ENCODE assay signal across 19 cellular contexts in the genomic region with DNA sequence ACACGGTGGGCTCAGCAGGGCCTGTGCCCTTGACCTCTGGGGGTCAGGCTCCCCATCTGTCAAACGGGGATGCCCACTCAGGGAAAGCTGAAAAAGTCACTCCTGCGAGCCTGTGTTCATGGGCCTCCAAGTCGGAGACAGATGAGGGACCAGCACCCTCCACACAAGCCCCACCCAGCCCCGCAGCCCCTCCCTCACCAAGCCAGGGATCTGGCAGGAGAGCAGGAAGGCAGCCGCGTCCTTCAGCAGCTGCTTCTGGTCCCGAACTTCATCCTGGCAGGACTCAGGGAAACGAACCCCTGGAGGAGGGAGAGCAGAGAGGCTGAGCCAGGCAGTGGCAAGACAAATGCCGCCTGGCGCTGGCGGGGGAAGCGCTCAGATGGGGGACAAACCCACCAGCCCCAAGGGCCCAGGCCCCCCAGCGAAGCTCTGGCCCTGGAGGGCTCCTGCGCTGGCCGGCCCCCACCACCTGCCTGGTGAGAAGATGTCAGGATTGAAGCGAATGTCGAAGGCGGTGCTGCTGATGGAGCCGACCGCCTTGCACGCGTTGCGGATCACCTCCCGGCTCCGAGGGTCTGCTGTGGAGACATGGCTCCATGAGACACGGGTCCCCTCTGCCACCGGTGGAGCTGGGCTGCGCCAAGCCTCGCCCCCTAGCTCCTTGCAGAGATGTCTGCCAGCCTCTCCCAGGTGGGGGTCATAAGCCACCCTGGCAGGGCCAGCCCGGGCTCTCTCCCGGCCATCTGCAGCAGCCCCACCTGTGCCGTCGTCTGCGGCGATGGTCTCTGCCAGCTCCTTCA. TPM values are rescaled to one million over a fixed set of nuclear protein-coding genes. Genes with fewer than 3 reads are reported as not detected.
DNase-seq lines count a peak whose midpoint lies in the region; ATAC-seq and TF ChIP-seq lines count a peak whose summit lies in the region.
"Had no signal": no experiment of that assay in that cellular context is flagged by ENCODE, and none has a peak within 500 bp of the region (broad histone marks: within the 10 kb centered on the region; RNA-seq: fewer than 3 reads in every experiment).

No MANE protein-coding gene starts in this region.

- H3K79me2 ChIP-seq in PC-9 (ENCODE audit: low read depth): no peaks in the 10 kb centered on the region

- peaks cover 32% of the 10 kb centered on the region for H4K20me1 ChIP-seq in PC-9 (ENCODE audit: insufficient read depth)

- CTCF ChIA-PET in activated CD8-positive, alpha-beta memory T cell treated with anti-CD3 and anti-CD28 coated beads, Interleukin-2, amount 10 ng/mL, durations not matched to agents 7 days and 5 days (lab: Charles Lee): no interaction called here
- CTCF ChIA-PET in PC-9 (lab: Charles Lee): no interaction called here

- no peaks in the 10 kb centered on the region for H3K9me3 ChIP-seq in suprapubic skin
- H3K9me3 ChIP-seq in PC-9 (ENCODE audit: insufficient read depth, low read depth): no peaks in the 10 kb centered on the region
- H3K9me3 ChIP-seq: thyroid gland had no signal

- TF ChIP-seq CTCF in suprapubic skin (IDR thresholded peaks at IDR 0.05): no peak
- no peak for TF ChIP-seq CTCF in PC-9 (conservative IDR thresholded peaks at IDR 0.05)

- no peak overlapping the region for H3K27ac ChIP-seq in suprapubic skin
- no peak overlapping the region for H3K27ac ChIP-seq in PC-9
- H3K27ac ChIP-seq: thyroid gland, VCaP had no signal

- no TSS peak for BruUV-seq in PC-9 (replicated peaks; lab: Mats Ljungman, UMichigan)

- H3K36me3 ChIP-seq in H7 (replicated peaks; ENCODE audit: control insufficient read depth, insufficient read depth, low read length) (peaks cover 7% of the 10 kb centered on the region), suprapubic skin (peaks cover 100% of the 10 kb centered on the region), PC-9 (ENCODE audit: low read depth) (peaks cover 11% of the 10 kb centered on the region; the same call in 1 of the 2 replicates)

- 88% methylated on average over 36 of the region's 36 CpGs for WGBS in suprapubic skin

- no peak for TF ChIP-seq EP300 in suprapubic skin (IDR thresholded peaks at IDR 0.05)

- intact Hi-C loops in PC-9 (cut with micrococcal nuclease; ENCODE audit: unreplicated experiment): no loop called here

- no peak overlapping the region for H3K27ac Mint-ChIP-seq in activated CD8-positive, alpha-beta memory T cell treated with anti-CD3 and anti-CD28 coated beads, Interleukin-2, amount 10 ng/mL, durations not matched to agents 7 days and 5 days
- H3K27ac Mint-ChIP-seq: HFFc6, nephron had no signal

- H2AFZ ChIP-seq in PC-9: no peak overlapping the region

- H3K36me3 Mint-ChIP-seq in activated CD8-positive, alpha-beta memory T cell treated with anti-CD3 and anti-CD28 coated beads, Interleukin-2, amount 10 ng/mL, durations not matched to agents 7 days and 5 days: peaks cover 15% of the 10 kb centered on the region

- POLR2A ChIA-PET in PC-9 (lab: Charles Lee; ENCODE audit: unreplicated experiment): no interaction called here

- no peak for ATAC-seq in activated CD8-positive, alpha-beta memory T cell treated with anti-CD3 and anti-CD28 coated beads, Interleukin-2, amount 10 ng/mL, durations not matched to agents 7 days and 5 days
- ATAC-seq in GM19455 (IDR thresholded peaks at IDR 0.05; ENCODE audit: unreplicated experiment): no peak
- ATAC-seq: Panc1, right cardiac atrium had no signal

- peaks cover 4% of the 10 kb centered on the region for H3K4me1 Mint-ChIP-seq in activated CD8-positive, alpha-beta memory T cell treated with anti-CD3 and anti-CD28 coated beads, Interleukin-2, amount 10 ng/mL, durations not matched to agents 7 days and 5 days
- H3K4me1 Mint-ChIP-seq: CD4-positive, alpha-beta memory T cell; nephron had no signal

- no peak overlapping the region for H3K4me3 ChIP-seq in H7 (ENCODE audit: insufficient read depth, low read depth, low read length)
- H3K4me3 ChIP-seq in suprapubic skin: no peak overlapping the region
- no peak overlapping the region for H3K4me3 ChIP-seq in PC-9
- H3K4me3 ChIP-seq: thyroid gland had no signal

- no peak overlapping the region for H3K4me3 Mint-ChIP-seq in activated CD8-positive, alpha-beta memory T cell treated with anti-CD3 and anti-CD28 coated beads, Interleukin-2, amount 10 ng/mL, durations not matched to agents 7 days and 5 days
- H3K4me3 Mint-ChIP-seq: CD4-positive, alpha-beta memory T cell; HFFc6; nephron had no signal

- H3K9me3 Mint-ChIP-seq in activated CD8-positive, alpha-beta memory T cell treated with anti-CD3 and anti-CD28 coated beads, Interleukin-2, amount 10 ng/mL, durations not matched to agents 7 days and 5 days (ENCODE audit: low read depth): no peaks in the 10 kb centered on the region
- H3K9me3 Mint-ChIP-seq: CD4-positive, alpha-beta memory T cell; HFFc6; nephron had no signal

- no peak for TF ChIP-seq POLR2A in suprapubic skin (IDR thresholded peaks at IDR 0.05)

- peaks cover 8% of the 10 kb centered on the region; the same call in 1 of the 2 replicates for H3F3A ChIP-seq in PC-9 (ENCODE audit: insufficient read depth, low read depth)

- DNase-seq in activated CD8-positive, alpha-beta memory T cell treated with anti-CD3 and anti-CD28 coated beads for 24 hours: peak; percentile 54
- no peak for DNase-seq in activated CD8-positive, alpha-beta memory T cell treated with anti-CD3 and anti-CD28 coated beads, Interleukin-2, amount 10 ng/mL, durations not matched to agents 7 days and 5 days
- DNase-seq in H7 (peak; percentile 62), iPS-NIHi11 (ENCODE audit: low spot score) (peak; percentile 20), suprapubic skin (ENCODE audit: low spot score in 2 of 2) (peak; percentile 57 to 77), NCI-H128 (lab: John Stamatoyannopoulos, UW; ENCODE audit: unreplicated experiment) (no peak), PC-9 (no peak)
- DNase-seq: CD4-positive, alpha-beta memory T cell; cerebellar nuclear complex; HFFc6; IMR-90; NCI-H82; right cardiac atrium had no signal

- no peaks in the 10 kb centered on the region for H3K27me3 Mint-ChIP-seq in activated CD8-positive, alpha-beta memory T cell treated with anti-CD3 and anti-CD28 coated beads, Interleukin-2, amount 10 ng/mL, durations not matched to agents 7 days and 5 days
- H3K27me3 Mint-ChIP-seq: CD4-positive, alpha-beta memory T cell had no signal

- H3K4me1 ChIP-seq in suprapubic skin (no peaks in the 10 kb centered on the region), PC-9 (replicated peaks; ENCODE audit: insufficient read depth) (no peaks in the 10 kb centered on the region)
- H3K4me1 ChIP-seq: thyroid gland had no signal

- no peak overlapping the region for H3K4me2 ChIP-seq in PC-9

- no peaks in the 10 kb centered on the region for H3K9me2 ChIP-seq in PC-9 (ENCODE audit: insufficient read depth)

- H3K27me3 ChIP-seq in H7 (ENCODE audit: control insufficient read depth, insufficient read depth, low read length): no peaks in the 10 kb centered on the region
- H3K27me3 ChIP-seq in suprapubic skin: no peaks in the 10 kb centered on the region
- no peaks in the 10 kb centered on the region for H3K27me3 ChIP-seq in PC-9 (ENCODE audit: insufficient read depth, low read depth)
- H3K27me3 ChIP-seq: thyroid gland had no signal

RNA-seq across cellular contexts. Expression of a gene that starts 15.4 kb away (rescaled TPM):
- 10 to 100 TPM; 65.0 to 81.1 TPM for total RNA-seq in activated CD8-positive, alpha-beta memory T cell treated with anti-CD3 and anti-CD28 coated beads, Interleukin-2, amount 10 ng/mL, durations not matched to agents 7 days and 5 days
- 131 and 148 TPM in 2 replicates for total RNA-seq in H7 (2014; rRNA removed; shearing (Covaris generic))
- total RNA-seq in suprapubic skin: 100 to 1,000 TPM; 120 to 291 (median 151) TPM
- total RNA-seq in PC-9 (2021): 142 and 165 TPM in 2 replicates

RNA-seq across cellular contexts. Expression of a gene that starts 53.3 kb away (rescaled TPM):
- under 1 TPM in 1 of 2 experiments, not detected in 1; 0.12 TPM for total RNA-seq in activated CD8-positive, alpha-beta memory T cell treated with anti-CD3 and anti-CD28 coated beads, Interleukin-2, amount 10 ng/mL, durations not matched to agents 7 days and 5 days
- 2.5 and 3.7 TPM in 2 replicates for total RNA-seq in H7 (2014; rRNA removed; shearing (Covaris generic))
- total RNA-seq in suprapubic skin (1 to 10 TPM in 2 of 4 donors, under 1 TPM in 2; 0.42 to 1.6 (median 0.84) TPM), PC-9 (2021) (1.9 and 3.0 TPM in 2 replicates)
- total RNA-seq: endothelial cell of umbilical vein, HFFc6, IMR-90 had no signal

Comparison
In these comparisons a context has a peak if more than half of its experiments do, and no peak if none do; other contexts are left out.
1. DNase-seq: peak in activated CD8-positive, alpha-beta memory T cell treated with anti-CD3 and anti-CD28 coated beads for 24 hours (single experiment), H7 (single experiment), iPS-NIHi11 (single experiment) and suprapubic skin (2 of 2); none in activated CD8-positive, alpha-beta memory T cell treated with anti-CD3 and anti-CD28 coated beads, Interleukin-2, amount 10 ng/mL, durations not matched to agents 7 days and 5 days (single experiment), NCI-H128 (single experiment) and PC-9 (0 of 2).